ENCODE assay signal across 12 cellular contexts in the genomic region with DNA sequence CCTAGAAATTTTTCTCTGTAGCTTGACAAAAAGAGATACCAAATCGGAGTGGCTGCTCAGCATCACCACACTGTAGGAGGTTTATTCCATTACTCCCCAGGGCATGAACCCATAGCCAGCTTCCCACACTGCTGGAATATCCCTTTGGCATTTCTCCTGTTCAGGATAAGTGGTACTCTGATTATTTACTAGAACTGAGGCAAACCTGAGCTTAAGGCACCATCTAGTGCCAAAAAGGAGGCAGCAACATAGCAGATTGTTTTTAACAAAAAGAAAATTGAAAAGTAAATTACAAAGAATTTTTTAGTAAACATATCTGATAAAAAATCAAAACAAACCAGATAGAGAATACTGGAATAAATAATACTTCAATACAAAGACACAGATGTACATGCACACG.
A peak's percentile ranks its signal among the peaks of the same experiment; 100 is the strongest.
DNase-seq lines count a peak whose midpoint lies in the region; FAIRE-seq and TF ChIP-seq lines count a peak whose summit lies in the region.
"Had no signal": no experiment of that assay in that cellular context is flagged by ENCODE, and none has a peak within 500 bp of the region (broad histone marks: within the 10 kb centered on the region; RNA-seq: fewer than 3 reads in every experiment).

No MANE protein-coding gene starts in this region.

- H3K9ac ChIP-seq in keratinocyte (ENCODE audit: control insufficient read depth, extremely low read depth, insufficient read depth, low read length), result no peak overlapping the region

- POLR2A ChIA-PET in AG04449 (lab: Yijun Ruan, JAX), result no interaction called here

- H3K9me1 ChIP-seq in keratinocyte (ENCODE audit: control insufficient read depth, extremely low read depth, insufficient read depth, low read length), result no peaks in the 10 kb centered on the region

- H3K9me3 ChIP-seq in keratinocyte (ENCODE audit: control insufficient read depth, low read depth, low read length), result peaks cover 4% of the 10 kb centered on the region

- FAIRE-seq in keratinocyte (lab: Jason Lieb, UNC) (no peak), GM19239 (lab: Jason Lieb, UNC) (no peak)

- dilution Hi-C loops in keratinocyte (cut with MboI; ENCODE audit: extremely low pct_ligation_motif_present, low sequenced_read_pairs), result no loop called here

- no peak overlapping the region for H2AFZ ChIP-seq in keratinocyte (ENCODE audit: control insufficient read depth, low read length)

- no peaks in the 10 kb centered on the region for H4K20me1 ChIP-seq in keratinocyte (ENCODE audit: control insufficient read depth, extremely low read depth, insufficient read depth, low read length)

- H3K79me2 ChIP-seq in keratinocyte (ENCODE audit: control insufficient read depth, insufficient read depth, low read length), result no peaks in the 10 kb centered on the region

- no peaks in the 10 kb centered on the region for H3K4me1 ChIP-seq in keratinocyte (ENCODE audit: control insufficient read depth, extremely low read depth, insufficient read depth, low read length)

- TF ChIP-seq CTCF in AG04449 (IDR thresholded peaks at IDR 0.05; ENCODE audit: insufficient read depth, low read length, missing control alignments), result peak; percentile 23
- peak; percentile 31 for TF ChIP-seq CTCF in HFF-Myc (IDR thresholded peaks at IDR 0.05; ENCODE audit: low read depth, low read length, missing control alignments)
- TF ChIP-seq CTCF in astrocyte of the cerebellum (IDR thresholded peaks at IDR 0.05; ENCODE audit: low read depth, low read length, missing control alignments), result peak; percentile 44
- TF ChIP-seq CTCF in keratinocyte (optimal IDR thresholded peaks at IDR 0.05 in 1 of 3, IDR thresholded peaks at IDR 0.05 in 1 of 3, conservative IDR thresholded peaks at IDR 0.05 in 1 of 3; ENCODE audit: extremely low read depth in 1 of 3, insufficient read depth in 2 of 3, low read length in 3 of 3), result peak in 2 of 3 experiments; percentile 6 to 27

- H3K4me3 ChIP-seq in AG04449 (ENCODE audit: low read depth, low read length), result no peak overlapping the region
- H3K4me3 ChIP-seq in HFF-Myc (replicated peaks; ENCODE audit: low read depth, low read length), result no peak overlapping the region
- no peak overlapping the region for H3K4me3 ChIP-seq in astrocyte of the cerebellum (ENCODE audit: low read depth, low read length)
- no peak overlapping the region for H3K4me3 ChIP-seq in keratinocyte (ENCODE audit: control insufficient read depth in 2 of 3, extremely low read depth in 1 of 3, insufficient read depth in 2 of 3, low read depth in 1 of 3, low read length in 3 of 3)

- H3K27me3 ChIP-seq in keratinocyte (ENCODE audit: control insufficient read depth, extremely low read depth, insufficient read depth, low read length), result no peaks in the 10 kb centered on the region

- in situ Hi-C loops in astrocyte of the cerebellum (cut with HindIII; ENCODE audit: low sequenced_read_pairs), result no loop called here

- DNase-seq in AG04449 (ENCODE audit: low read depth, low spot score), result no peak
- DNase-seq in HFF-Myc (ENCODE audit: extremely low read depth, low read depth), result no peak
- no peak for DNase-seq in astrocyte of the cerebellum (ENCODE audit: low read depth)
- DNase-seq in keratinocyte (ENCODE audit: low read depth, low spot score), result no peak
- no peak for DNase-seq in HT-29 (ENCODE audit: low spot score)
- no peak for DNase-seq in activated CD8-positive, alpha-beta memory T cell treated with anti-CD3 and anti-CD28 coated beads, Interleukin-2, amount 50 U/mL, for 4 hours
- no peak for DNase-seq in COLO668 (lab: John Stamatoyannopoulos, UW; ENCODE audit: unreplicated experiment)
- no peak for DNase-seq in GM19239 (ENCODE audit: insufficient read length, low spot score)
- DNase-seq: activated naive CD8-positive, alpha-beta T cell treated with anti-CD3 and anti-CD28 coated beads, Interleukin-2, amount 50 U/mL, for 24 hours; foreskin melanocyte; NCI-H524; SW 1271 had no signal

- H3K4me2 ChIP-seq in keratinocyte (ENCODE audit: control insufficient read depth, extremely low read depth, insufficient read depth, low read depth, low read length), result no peak overlapping the region

- CTCF ChIA-PET in AG04449 (lab: Yijun Ruan, JAX), result interaction anchor here (0.6 to 4.2 kb wide), 17 partner anchors 9 to 626 kb away, joined by 3 to 46 read pairs (median 6); no protein-coding TSS in a partner anchor

- H3K36me3 ChIP-seq in keratinocyte (ENCODE audit: control insufficient read depth in 2 of 2, extremely low read depth in 1 of 2, insufficient read depth in 2 of 2, low read length in 2 of 2), result no peaks in the 10 kb centered on the region

- H3K27ac ChIP-seq in keratinocyte (ENCODE audit: control insufficient read depth, insufficient read depth, low read length), result no peak overlapping the region
